Comparison of ENCODE assay signal across 1 cellular context in the genomic region with DNA sequence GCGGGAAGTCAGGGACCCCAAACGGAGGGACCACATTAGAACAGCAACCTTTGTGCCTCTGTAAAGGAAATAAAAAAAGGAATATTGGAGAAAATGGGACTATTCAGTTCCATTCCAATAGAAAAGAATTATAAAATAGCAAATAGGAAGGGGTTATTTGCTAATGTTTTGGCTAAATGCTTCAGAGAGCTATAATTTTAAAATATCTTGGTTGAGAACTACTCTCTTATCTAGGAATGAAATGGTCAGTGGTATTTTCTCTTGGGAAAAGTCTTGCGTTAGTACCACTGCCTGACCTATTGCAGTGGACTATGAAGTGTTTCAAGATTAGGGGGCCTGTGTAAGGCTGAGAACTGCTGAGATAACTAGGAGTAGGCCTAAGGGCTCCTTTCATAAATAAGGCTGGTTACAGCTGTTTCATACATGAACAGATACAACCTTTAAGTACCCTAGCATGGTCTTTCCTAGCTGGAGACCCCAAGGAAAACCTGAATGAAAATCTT.
TF ChIP-seq lines count a peak whose summit lies in the region.

No MANE protein-coding gene starts in this region.

TF ChIP-seq in HepG2, 621 proteins besides CTCF, POLR2A, EP300 and RAD21:
- TF ChIP-seq CREM (IDR thresholded peaks at IDR 0.05) (0 out of 2 replicates have a peak, but pooled peaks have one; percentile 12), CREM (CRISPR knock-in tag; IDR thresholded peaks at IDR 0.05) (no peak), SMC3 (IDR thresholded peaks at IDR 0.05; ENCODE audit: low read length) (no peak)
